1 cellular context compared by ENCODE assay signal in genomic region chr11:16605971-16606783, GRCh38.
TF ChIP-seq lines count a peak whose summit lies in the region.

No MANE protein-coding gene starts in this region.

TF ChIP-seq in K562, 482 proteins besides CTCF, POLR2A, EP300 and RAD21 (continued from another document):
- peak; percentile 28 for TF ChIP-seq NEUROD1 (IDR thresholded peaks at IDR 0.05; ENCODE audit: borderline replicate concordance, low read depth, low read length, partially characterized antibody)
- no peak for TF ChIP-seq REST (CRISPR knock-in tag; IDR thresholded peaks at IDR 0.05; ENCODE audit: low read depth)
- TF ChIP-seq ZNF436 (CRISPR knock-in tag; IDR thresholded peaks at IDR 0.05): no peak
- TF ChIP-seq ARID4B (CRISPR knock-in tag; IDR thresholded peaks at IDR 0.05): no peak
- 0 out of 2 replicates have a peak, but pooled peaks have one; percentile 13 for TF ChIP-seq POLR2AphosphoS5 (IDR thresholded peaks at IDR 0.05; ENCODE audit: control insufficient read depth, insufficient read depth, low read depth, low read length)
- no peak for TF ChIP-seq SMARCB1 (IDR thresholded peaks at IDR 0.05; ENCODE audit: insufficient read length, low read depth)
- 0 out of 2 replicates have a peak, but pooled peaks have one; percentile 49 for TF ChIP-seq ARID3A (IDR thresholded peaks at IDR 0.05; ENCODE audit: borderline replicate concordance, low read depth, low read length)
